ENCODE assay signal across 1 cellular context in genomic region chr2:234403074-234403473, GRCh38.
TF ChIP-seq lines count a peak whose summit lies in the region.

No MANE protein-coding gene starts in this region.

TF ChIP-seq in SK-N-SH, 30 proteins besides CTCF, POLR2A, EP300 and RAD21 (continued from another document):
- TF ChIP-seq IRF3 (IDR thresholded peaks at IDR 0.05; ENCODE audit: low read depth, low read length) = no peak
TF ChIP-seq in SK-N-SH: peak in this region for 0.
